1 cellular context compared by ENCODE assay signal in genomic region chr5:130545291-130545690, GRCh38.
TF ChIP-seq lines count a peak whose summit lies in the region.

No MANE protein-coding gene starts in this region.

TF ChIP-seq in GM12878, 131 proteins besides CTCF, POLR2A, EP300 and RAD21 (continued from another document):
- TF ChIP-seq IRF5 (IDR thresholded peaks at IDR 0.05; ENCODE audit: borderline replicate concordance), result no peak
- TF ChIP-seq, protein P1, sequence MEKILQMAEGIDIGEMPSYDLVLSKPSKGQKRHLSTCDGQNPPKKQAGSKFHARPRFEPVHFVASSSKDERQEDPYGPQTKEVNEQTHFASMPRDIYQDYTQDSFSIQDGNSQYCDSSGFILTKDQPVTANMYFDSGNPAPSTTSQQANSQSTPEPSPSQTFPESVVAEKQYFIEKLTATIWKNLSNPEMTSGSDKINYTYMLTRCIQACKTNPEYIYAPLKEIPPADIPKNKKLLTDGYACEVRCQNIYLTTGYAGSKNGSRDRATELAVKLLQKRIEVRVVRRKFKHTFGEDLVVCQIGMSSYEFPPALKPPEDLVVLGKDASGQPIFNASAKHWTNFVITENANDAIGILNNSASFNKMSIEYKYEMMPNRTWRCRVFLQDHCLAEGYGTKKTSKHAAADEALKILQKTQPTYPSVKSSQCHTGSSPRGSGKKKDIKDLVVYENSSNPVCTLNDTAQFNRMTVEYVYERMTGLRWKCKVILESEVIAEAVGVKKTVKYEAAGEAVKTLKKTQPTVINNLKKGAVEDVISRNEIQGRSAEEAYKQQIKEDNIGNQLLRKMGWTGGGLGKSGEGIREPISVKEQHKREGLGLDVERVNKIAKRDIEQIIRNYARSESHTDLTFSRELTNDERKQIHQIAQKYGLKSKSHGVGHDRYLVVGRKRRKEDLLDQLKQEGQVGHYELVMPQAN (conservative IDR thresholded peaks at IDR 0.05), result no peak
- no peak for TF ChIP-seq KLF5 (IDR thresholded peaks at IDR 0.05; ENCODE audit: partially characterized antibody)
- TF ChIP-seq TARDBP (IDR thresholded peaks at IDR 0.05; ENCODE audit: borderline replicate concordance), result no peak
- TF ChIP-seq MEF2A (IDR thresholded peaks at IDR 0.05; ENCODE audit: insufficient read depth, low read depth, low read length), result no peak
- TF ChIP-seq, protein P2, sequence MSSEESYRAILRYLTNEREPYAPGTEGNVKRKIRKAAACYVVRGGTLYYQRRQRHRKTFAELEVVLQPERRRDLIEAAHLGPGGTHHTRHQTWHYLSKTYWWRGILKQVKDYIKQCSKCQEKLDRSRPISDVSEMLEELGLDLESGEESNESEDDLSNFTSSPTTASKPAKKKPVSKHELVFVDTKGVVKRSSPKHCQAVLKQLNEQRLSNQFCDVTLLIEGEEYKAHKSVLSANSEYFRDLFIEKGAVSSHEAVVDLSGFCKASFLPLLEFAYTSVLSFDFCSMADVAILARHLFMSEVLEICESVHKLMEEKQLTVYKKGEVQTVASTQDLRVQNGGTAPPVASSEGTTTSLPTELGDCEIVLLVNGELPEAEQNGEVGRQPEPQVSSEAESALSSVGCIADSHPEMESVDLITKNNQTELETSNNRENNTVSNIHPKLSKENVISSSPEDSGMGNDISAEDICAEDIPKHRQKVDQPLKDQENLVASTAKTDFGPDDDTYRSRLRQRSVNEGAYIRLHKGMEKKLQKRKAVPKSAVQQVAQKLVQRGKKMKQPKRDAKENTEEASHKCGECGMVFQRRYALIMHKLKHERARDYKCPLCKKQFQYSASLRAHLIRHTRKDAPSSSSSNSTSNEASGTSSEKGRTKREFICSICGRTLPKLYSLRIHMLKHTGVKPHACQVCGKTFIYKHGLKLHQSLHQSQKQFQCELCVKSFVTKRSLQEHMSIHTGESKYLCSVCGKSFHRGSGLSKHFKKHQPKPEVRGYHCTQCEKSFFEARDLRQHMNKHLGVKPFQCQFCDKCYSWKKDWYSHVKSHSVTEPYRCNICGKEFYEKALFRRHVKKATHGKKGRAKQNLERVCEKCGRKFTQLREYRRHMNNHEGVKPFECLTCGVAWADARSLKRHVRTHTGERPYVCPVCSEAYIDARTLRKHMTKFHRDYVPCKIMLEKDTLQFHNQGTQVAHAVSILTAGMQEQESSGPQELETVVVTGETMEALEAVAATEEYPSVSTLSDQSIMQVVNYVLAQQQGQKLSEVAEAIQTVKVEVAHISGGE (CRISPR knock-in tag; IDR thresholded peaks at IDR 0.05), result no peak
- TF ChIP-seq RAD51 (IDR thresholded peaks at IDR 0.05), result no peak
- TF ChIP-seq ZNF622 (IDR thresholded peaks at IDR 0.05), result no peak
- no peak for TF ChIP-seq ATF7 (IDR thresholded peaks at IDR 0.05; ENCODE audit: low read depth)
- TF ChIP-seq RB1 (IDR thresholded peaks at IDR 0.05; ENCODE audit: borderline replicate concordance), result no peak
- no peak for TF ChIP-seq IKZF2 (IDR thresholded peaks at IDR 0.05)
- TF ChIP-seq, protein P3, sequence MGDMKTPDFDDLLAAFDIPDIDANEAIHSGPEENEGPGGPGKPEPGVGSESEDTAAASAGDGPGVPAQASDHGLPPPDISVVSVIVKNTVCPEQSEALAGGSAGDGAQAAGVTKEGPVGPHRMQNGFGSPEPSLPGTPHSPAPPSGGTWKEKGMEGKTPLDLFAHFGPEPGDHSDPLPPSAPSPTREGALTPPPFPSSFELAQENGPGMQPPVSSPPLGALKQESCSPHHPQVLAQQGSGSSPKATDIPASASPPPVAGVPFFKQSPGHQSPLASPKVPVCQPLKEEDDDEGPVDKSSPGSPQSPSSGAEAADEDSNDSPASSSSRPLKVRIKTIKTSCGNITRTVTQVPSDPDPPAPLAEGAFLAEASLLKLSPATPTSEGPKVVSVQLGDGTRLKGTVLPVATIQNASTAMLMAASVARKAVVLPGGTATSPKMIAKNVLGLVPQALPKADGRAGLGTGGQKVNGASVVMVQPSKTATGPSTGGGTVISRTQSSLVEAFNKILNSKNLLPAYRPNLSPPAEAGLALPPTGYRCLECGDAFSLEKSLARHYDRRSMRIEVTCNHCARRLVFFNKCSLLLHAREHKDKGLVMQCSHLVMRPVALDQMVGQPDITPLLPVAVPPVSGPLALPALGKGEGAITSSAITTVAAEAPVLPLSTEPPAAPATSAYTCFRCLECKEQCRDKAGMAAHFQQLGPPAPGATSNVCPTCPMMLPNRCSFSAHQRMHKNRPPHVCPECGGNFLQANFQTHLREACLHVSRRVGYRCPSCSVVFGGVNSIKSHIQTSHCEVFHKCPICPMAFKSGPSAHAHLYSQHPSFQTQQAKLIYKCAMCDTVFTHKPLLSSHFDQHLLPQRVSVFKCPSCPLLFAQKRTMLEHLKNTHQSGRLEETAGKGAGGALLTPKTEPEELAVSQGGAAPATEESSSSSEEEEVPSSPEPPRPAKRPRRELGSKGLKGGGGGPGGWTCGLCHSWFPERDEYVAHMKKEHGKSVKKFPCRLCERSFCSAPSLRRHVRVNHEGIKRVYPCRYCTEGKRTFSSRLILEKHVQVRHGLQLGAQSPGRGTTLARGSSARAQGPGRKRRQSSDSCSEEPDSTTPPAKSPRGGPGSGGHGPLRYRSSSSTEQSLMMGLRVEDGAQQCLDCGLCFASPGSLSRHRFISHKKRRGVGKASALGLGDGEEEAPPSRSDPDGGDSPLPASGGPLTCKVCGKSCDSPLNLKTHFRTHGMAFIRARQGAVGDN (IDR thresholded peaks at IDR 0.05), result no peak
- TF ChIP-seq NFIC (IDR thresholded peaks at IDR 0.05; ENCODE audit: low read depth, low read length), result no peak
- no peak for TF ChIP-seq CEBPB (IDR thresholded peaks at IDR 0.05; ENCODE audit: borderline replicate concordance in 1 of 2, low read depth in 2 of 2, low read length in 2 of 2)
- no peak for TF ChIP-seq JUNB (IDR thresholded peaks at IDR 0.05)
TF ChIP-seq in GM12878: peak in this region for 0.
